Comparison of ENCODE assay signal across 33 cellular contexts in genomic region chr12:125050868-125051267, GRCh38. TPM values are rescaled to one million over a fixed set of nuclear protein-coding genes. Genes with fewer than 3 reads are reported as not detected.
DNase-seq lines count a peak whose midpoint lies in the region; ATAC-seq and TF ChIP-seq lines count a peak whose summit lies in the region.
"Had no signal": no experiment of that assay in that cellular context is flagged by ENCODE, and none has a peak within 500 bp of the region (broad histone marks: within the 10 kb centered on the region; RNA-seq: fewer than 3 reads in every experiment).

No MANE protein-coding gene starts in this region.

- peaks cover 36% of the 10 kb centered on the region for H3K9me3 ChIP-seq in BLaER1
- no peaks in the 10 kb centered on the region for H3K9me3 ChIP-seq in CD4-positive, alpha-beta T cell (ENCODE audit: control insufficient read depth, low read length)
- H3K9me3 ChIP-seq: left ventricle myocardium inferior, MG63, transverse colon had no signal

- ATAC-seq in CD4-positive, alpha-beta T cell (ENCODE audit: poor library complexity) = no peak
- ATAC-seq in activated T-helper 17 cell treated with anti-CD3 and anti-CD28 coated beads, Interleukin-2, amount 50 U/mL, for 72 hours (replicated peaks) = no peak
- no peak for ATAC-seq in naive thymus-derived CD8-positive, alpha-beta T cell
- ATAC-seq in sciatic nerve = no peak
- ATAC-seq: activated CD8-positive, alpha-beta T cell treated with anti-CD3 and anti-CD28 coated beads, Interleukin-2, amount 10 ng/mL, durations not matched to agents 7 days and 5 days; effector memory CD8-positive, alpha-beta T cell; HCT116; Right ventricle myocardium inferior; SK-N-SH treated with all-trans-retinoic acid at 6 μM for 48 hours; T-helper 17 cell had no signal

- DNase-seq in CD4-positive, alpha-beta T cell = no peak
- DNase-seq in naive thymus-derived CD8-positive, alpha-beta T cell = no peak
- no peak for DNase-seq in sciatic nerve (ENCODE audit: low spot score)
- DNase-seq in NK-92 (lab: John Stamatoyannopoulos, UW; ENCODE audit: unreplicated experiment) = no peak
- DNase-seq in foreskin melanocyte = no peak
- DNase-seq: activated CD4-positive, CD25-positive, alpha-beta regulatory T cell treated with anti-CD3 and anti-CD28 coated beads, Interleukin-2, amount 50 U/mL, for 72 hours; activated CD8-positive, alpha-beta T cell treated with anti-CD3 and anti-CD28 coated beads, Interleukin-2, amount 10 ng/mL, durations not matched to agents 7 days and 5 days; activated gamma-delta T cell treated with Interleukin-2 at 50 U/mL for 16 hours; activated T-cell treated with anti-CD3 and anti-CD28 coated beads for 4 hours; caudate nucleus; cortex of kidney; effector memory CD8-positive, alpha-beta T cell; EL; erythroblast; left ventricle myocardium inferior; mesendoderm; MG63; NCI-H1105 treated with DMSO at 0.1 percent for 48 hours; NCI-H187 treated with DMSO at 0.1 percent for 48 hours; NCI-H2227 treated with DMSO at 0.1 percent for 48 hours; NCI-H526 treated with DMSO at 0.1 percent for 48 hours; PC-9; stimulated activated CD4-positive, alpha-beta T cell treated with anti-CD3 and anti-CD28 coated beads, Interleukin-15, amount 100 ng/mL, for 24 hours; stimulated activated CD4-positive, alpha-beta T cell treated with anti-CD3 and anti-CD28 coated beads, Interleukin-4, amount 100 ng/mL, for 4 hours; T-helper 17 cell; transverse colon had no signal

- H3K4me2 ChIP-seq in BLaER1 = peak overlapping the region; percentile 8; the same call in 1 of the 2 replicates
- H3K4me2 ChIP-seq: KMS-11, PC-9 had no signal

- peaks cover 27% of the 10 kb centered on the region for H3K4me1 ChIP-seq in BLaER1

- H3K9ac ChIP-seq in BLaER1 = no peak overlapping the region
- H3K9ac ChIP-seq: KMS-11 had no signal

- CTCF ChIA-PET in CD4-positive, alpha-beta T cell (lab: Charles Lee) = no interaction called here

- intact Hi-C loops in CD4-positive, alpha-beta T cell (cut with DNase I, micrococcal nuclease) = no loop called here
- intact Hi-C loops in sciatic nerve (cut with DNase I) = no loop called here

- no peak for TF ChIP-seq CTCF in CD4-positive, alpha-beta T cell (IDR thresholded peaks at IDR 0.05)

- no peak overlapping the region for H3K27ac ChIP-seq in BLaER1
- H3K27ac ChIP-seq in CD4-positive, alpha-beta T cell (ENCODE audit: low read depth, low read length) = no peak overlapping the region
- H3K27ac ChIP-seq: HL-60, KMS-11, left ventricle myocardium inferior, PC-9, transverse colon had no signal

- POLR2A ChIA-PET in CD4-positive, alpha-beta T cell (lab: Charles Lee) = interaction anchor here (1.4 to 2.7 kb wide), 2 partner anchors 13 to 14 kb away, joined by 4 to 21 read pairs; partner anchors contain the start of gene AACS
- POLR2A ChIA-PET in naive thymus-derived CD8-positive, alpha-beta T cell (lab: Charles Lee) = interaction anchor here (1.5 kb wide), 1 partner anchor 137 kb away, joined by 6 read pairs; the partner anchor contains the start of gene UBC

- H3K27ac Mint-ChIP-seq in CD4-positive, alpha-beta T cell = peak overlapping the region; percentile 84
- H3K27ac Mint-ChIP-seq in activated T-helper 17 cell treated with anti-CD3 and anti-CD28 coated beads, Interleukin-2, amount 50 U/mL, for 72 hours = no peak overlapping the region
- H3K27ac Mint-ChIP-seq in naive thymus-derived CD8-positive, alpha-beta T cell = peak overlapping the region in 3 of 10 donors; percentile 43 to 54 (median 49)
- H3K27ac Mint-ChIP-seq: activated CD8-positive, alpha-beta T cell treated with anti-CD3 and anti-CD28 coated beads, Interleukin-2, amount 10 ng/mL, durations not matched to agents 7 days and 5 days; effector memory CD8-positive, alpha-beta T cell had no signal

- H3K4me1 Mint-ChIP-seq in CD4-positive, alpha-beta T cell (ENCODE audit: low read depth) = peaks cover 12% of the 10 kb centered on the region
- H3K4me1 Mint-ChIP-seq in activated T-helper 17 cell treated with anti-CD3 and anti-CD28 coated beads, Interleukin-2, amount 50 U/mL, for 72 hours = peaks cover 5% of the 10 kb centered on the region
- H3K4me1 Mint-ChIP-seq in naive thymus-derived CD8-positive, alpha-beta T cell = peaks cover 2 to 15% (median 8%) of the 10 kb centered on the region in 4 donors

- no peaks in the 10 kb centered on the region for H3K9me3 Mint-ChIP-seq in CD4-positive, alpha-beta T cell
- H3K9me3 Mint-ChIP-seq in activated T-helper 17 cell treated with anti-CD3 and anti-CD28 coated beads, Interleukin-2, amount 50 U/mL, for 72 hours = no peaks in the 10 kb centered on the region
- H3K9me3 Mint-ChIP-seq in naive thymus-derived CD8-positive, alpha-beta T cell = no peaks in the 10 kb centered on the region
- H3K9me3 Mint-ChIP-seq: effector memory CD8-positive, alpha-beta T cell had no signal

- H3K36me3 Mint-ChIP-seq in CD4-positive, alpha-beta T cell (ENCODE audit: low read depth) = no peaks in the 10 kb centered on the region
- H3K36me3 Mint-ChIP-seq in activated T-helper 17 cell treated with anti-CD3 and anti-CD28 coated beads, Interleukin-2, amount 50 U/mL, for 72 hours (ENCODE audit: low read depth) = no peaks in the 10 kb centered on the region
- no peaks in the 10 kb centered on the region for H3K36me3 Mint-ChIP-seq in naive thymus-derived CD8-positive, alpha-beta T cell

- no peak overlapping the region for H3K4me3 ChIP-seq in BLaER1
- H3K4me3 ChIP-seq: MG63, PC-9 had no signal

- H4K20me1 ChIP-seq in BLaER1 = no peaks in the 10 kb centered on the region

- no peaks in the 10 kb centered on the region for H3K36me3 ChIP-seq in BLaER1
- H3K36me3 ChIP-seq: left ventricle myocardium inferior, MG63, transverse colon had no signal

- no peaks in the 10 kb centered on the region for H3K27me3 Mint-ChIP-seq in CD4-positive, alpha-beta T cell
- no peaks in the 10 kb centered on the region for H3K27me3 Mint-ChIP-seq in activated T-helper 17 cell treated with anti-CD3 and anti-CD28 coated beads, Interleukin-2, amount 50 U/mL, for 72 hours
- H3K27me3 Mint-ChIP-seq in naive thymus-derived CD8-positive, alpha-beta T cell = peaks cover 0 to 3% (median 0%) of the 10 kb centered on the region in 5 donors
- H3K27me3 Mint-ChIP-seq: T-helper 17 cell had no signal

- 0 out of 2 replicates have a peak, but pooled peaks cover 3% of the 10 kb centered on the region for H3K27me3 ChIP-seq in BLaER1
- H3K27me3 ChIP-seq in CD4-positive, alpha-beta T cell (ENCODE audit: control insufficient read depth, insufficient read depth, low read length) = no peaks in the 10 kb centered on the region
- H3K27me3 ChIP-seq: MG63, transverse colon had no signal

- peak overlapping the region; percentile 79 for H3K4me3 Mint-ChIP-seq in CD4-positive, alpha-beta T cell
- H3K4me3 Mint-ChIP-seq in activated T-helper 17 cell treated with anti-CD3 and anti-CD28 coated beads, Interleukin-2, amount 50 U/mL, for 72 hours = peak overlapping the region; percentile 87
- H3K4me3 Mint-ChIP-seq in naive thymus-derived CD8-positive, alpha-beta T cell = peak overlapping the region in 8 of 10 donors; percentile 62 to 90 (median 73)
- H3K4me3 Mint-ChIP-seq: T-helper 17 cell had no signal

RNA-seq across cellular contexts. Expression of gene AACS, which starts 14.4 kb away (rescaled TPM):
- total RNA-seq in CD4-positive, alpha-beta T cell = 10 to 100 TPM; 10.8 to 11.7 TPM
- 10 to 100 TPM; 23.2 to 24.6 TPM for total RNA-seq in activated T-helper 17 cell treated with anti-CD3 and anti-CD28 coated beads, Interleukin-2, amount 50 U/mL, for 72 hours
- total RNA-seq in naive thymus-derived CD8-positive, alpha-beta T cell = 10 to 100 TPM; 19.3 to 20.4 TPM
- 10 to 100 TPM in 2 of 3 donors, 1 to 10 TPM in 1; 7.4 to 17.2 (median 10.6) TPM for polyA plus RNA-seq in naive thymus-derived CD8-positive, alpha-beta T cell
- total RNA-seq in sciatic nerve = 19.6 TPM

RNA-seq across cellular contexts. Expression of gene BRI3BP, which starts 57.4 kb away (rescaled TPM):
- total RNA-seq in CD4-positive, alpha-beta T cell = 1 to 10 TPM; 1.6 TPM
- total RNA-seq in activated T-helper 17 cell treated with anti-CD3 and anti-CD28 coated beads, Interleukin-2, amount 50 U/mL, for 72 hours = 10 to 100 TPM; 14.8 to 29.3 TPM
- total RNA-seq in naive thymus-derived CD8-positive, alpha-beta T cell = 1 to 10 TPM; 7.4 to 7.8 TPM
- polyA plus RNA-seq in naive thymus-derived CD8-positive, alpha-beta T cell = 1 to 10 TPM; 1.5 to 3.7 (median 2.3) TPM
- 4.0 TPM for total RNA-seq in sciatic nerve
